ENCODE assay signal across 1 cellular context in the genomic region with DNA sequence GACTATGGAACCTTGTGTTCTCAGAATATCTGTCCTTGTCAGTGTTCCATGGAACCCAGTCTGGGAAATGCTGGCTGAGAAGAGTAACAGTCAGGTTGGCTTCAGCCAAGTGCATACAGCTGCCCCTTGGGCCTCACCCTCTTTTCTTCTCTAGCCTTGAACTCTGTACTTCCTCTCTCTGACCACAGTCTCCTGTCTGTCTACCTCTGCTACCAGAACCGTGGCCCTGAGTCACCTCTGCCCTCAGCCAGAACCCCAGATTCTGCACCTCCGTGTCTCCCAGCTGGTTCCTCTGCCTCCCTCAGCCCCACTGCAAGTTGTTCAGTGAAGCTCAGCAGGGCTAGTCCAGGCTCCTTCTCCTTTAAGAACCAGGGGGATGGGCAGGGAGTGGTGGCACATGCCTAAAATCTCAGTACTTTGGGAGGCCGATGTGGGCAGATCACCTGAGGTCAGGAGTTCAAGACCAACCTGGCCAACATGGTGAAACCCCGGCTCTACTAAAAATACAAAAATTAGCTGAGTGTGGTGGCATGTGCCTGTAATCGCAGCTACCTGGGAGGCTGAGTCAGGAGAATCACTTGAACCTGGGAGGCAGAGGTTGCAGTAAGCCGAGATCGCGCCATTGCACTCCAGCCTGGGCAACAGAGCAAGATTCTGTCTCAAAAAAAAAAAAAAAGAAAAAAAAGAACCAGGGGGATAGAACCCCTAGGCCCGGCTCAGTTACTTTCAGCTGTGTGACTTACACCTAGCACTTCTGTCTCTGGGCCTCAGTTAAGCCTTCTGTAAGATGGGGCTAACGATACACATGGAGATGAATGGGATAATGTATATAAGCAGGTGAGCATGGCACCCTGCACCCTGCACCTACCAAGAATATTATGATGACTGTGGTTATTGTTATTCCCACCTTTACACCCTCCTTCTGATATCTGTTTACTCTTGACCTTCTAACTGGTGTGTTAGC.
TF ChIP-seq lines count a peak whose summit lies in the region.

No MANE protein-coding gene starts in this region.

TF ChIP-seq in GM23338, 12 proteins besides CTCF, POLR2A, EP300 and RAD21 (continued from another document):
- TF ChIP-seq, protein P1, sequence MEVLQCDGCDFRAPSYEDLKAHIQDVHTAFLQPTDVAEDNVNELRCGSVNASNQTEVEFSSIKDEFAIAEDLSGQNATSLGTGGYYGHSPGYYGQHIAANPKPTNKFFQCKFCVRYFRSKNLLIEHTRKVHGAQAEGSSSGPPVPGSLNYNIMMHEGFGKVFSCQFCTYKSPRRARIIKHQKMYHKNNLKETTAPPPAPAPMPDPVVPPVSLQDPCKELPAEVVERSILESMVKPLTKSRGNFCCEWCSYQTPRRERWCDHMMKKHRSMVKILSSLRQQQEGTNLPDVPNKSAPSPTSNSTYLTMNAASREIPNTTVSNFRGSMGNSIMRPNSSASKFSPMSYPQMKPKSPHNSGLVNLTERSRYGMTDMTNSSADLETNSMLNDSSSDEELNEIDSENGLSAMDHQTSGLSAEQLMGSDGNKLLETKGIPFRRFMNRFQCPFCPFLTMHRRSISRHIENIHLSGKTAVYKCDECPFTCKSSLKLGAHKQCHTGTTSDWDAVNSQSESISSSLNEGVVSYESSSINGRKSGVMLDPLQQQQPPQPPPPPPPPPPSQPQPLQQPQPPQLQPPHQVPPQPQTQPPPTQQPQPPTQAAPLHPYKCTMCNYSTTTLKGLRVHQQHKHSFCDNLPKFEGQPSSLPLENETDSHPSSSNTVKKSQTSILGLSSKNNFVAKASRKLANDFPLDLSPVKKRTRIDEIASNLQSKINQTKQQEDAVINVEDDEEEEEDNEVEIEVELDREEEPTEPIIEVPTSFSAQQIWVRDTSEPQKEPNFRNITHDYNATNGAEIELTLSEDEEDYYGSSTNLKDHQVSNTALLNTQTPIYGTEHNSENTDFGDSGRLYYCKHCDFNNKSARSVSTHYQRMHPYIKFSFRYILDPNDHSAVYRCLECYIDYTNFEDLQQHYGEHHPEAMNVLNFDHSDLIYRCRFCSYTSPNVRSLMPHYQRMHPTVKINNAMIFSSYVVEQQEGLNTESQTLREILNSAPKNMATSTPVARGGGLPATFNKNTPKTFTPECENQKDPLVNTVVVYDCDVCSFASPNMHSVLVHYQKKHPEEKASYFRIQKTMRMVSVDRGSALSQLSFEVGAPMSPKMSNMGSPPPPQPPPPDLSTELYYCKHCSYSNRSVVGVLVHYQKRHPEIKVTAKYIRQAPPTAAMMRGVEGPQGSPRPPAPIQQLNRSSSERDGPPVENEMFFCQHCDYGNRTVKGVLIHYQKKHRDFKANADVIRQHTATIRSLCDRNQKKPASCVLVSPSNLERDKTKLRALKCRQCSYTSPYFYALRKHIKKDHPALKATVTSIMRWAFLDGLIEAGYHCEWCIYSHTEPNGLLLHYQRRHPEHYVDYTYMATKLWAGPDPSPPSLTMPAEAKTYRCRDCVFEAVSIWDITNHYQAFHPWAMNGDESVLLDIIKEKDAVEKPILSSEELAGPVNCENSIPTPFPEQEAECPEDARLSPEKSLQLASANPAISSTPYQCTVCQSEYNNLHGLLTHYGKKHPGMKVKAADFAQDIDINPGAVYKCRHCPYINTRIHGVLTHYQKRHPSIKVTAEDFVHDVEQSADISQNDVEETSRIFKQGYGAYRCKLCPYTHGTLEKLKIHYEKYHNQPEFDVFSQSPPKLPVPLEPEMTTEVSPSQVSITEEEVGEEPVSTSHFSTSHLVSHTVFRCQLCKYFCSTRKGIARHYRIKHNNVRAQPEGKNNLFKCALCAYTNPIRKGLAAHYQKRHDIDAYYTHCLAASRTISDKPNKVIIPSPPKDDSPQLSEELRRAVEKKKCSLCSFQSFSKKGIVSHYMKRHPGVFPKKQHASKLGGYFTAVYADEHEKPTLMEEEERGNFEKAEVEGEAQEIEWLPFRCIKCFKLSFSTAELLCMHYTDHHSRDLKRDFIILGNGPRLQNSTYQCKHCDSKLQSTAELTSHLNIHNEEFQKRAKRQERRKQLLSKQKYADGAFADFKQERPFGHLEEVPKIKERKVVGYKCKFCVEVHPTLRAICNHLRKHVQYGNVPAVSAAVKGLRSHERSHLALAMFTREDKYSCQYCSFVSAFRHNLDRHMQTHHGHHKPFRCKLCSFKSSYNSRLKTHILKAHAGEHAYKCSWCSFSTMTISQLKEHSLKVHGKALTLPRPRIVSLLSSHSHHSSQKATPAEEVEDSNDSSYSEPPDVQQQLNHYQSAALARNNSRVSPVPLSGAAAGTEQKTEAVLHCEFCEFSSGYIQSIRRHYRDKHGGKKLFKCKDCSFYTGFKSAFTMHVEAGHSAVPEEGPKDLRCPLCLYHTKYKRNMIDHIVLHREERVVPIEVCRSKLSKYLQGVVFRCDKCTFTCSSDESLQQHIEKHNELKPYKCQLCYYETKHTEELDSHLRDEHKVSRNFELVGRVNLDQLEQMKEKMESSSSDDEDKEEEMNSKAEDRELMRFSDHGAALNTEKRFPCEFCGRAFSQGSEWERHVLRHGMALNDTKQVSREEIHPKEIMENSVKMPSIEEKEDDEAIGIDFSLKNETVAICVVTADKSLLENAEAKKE (CRISPR knock-in tag; IDR thresholded peaks at IDR 0.05) = no peak
- TF ChIP-seq ZNF331 (CRISPR knock-in tag; IDR thresholded peaks at IDR 0.05; ENCODE audit: low read depth) = no peak
